8 cellular contexts compared by ENCODE assay signal in the genomic region with DNA sequence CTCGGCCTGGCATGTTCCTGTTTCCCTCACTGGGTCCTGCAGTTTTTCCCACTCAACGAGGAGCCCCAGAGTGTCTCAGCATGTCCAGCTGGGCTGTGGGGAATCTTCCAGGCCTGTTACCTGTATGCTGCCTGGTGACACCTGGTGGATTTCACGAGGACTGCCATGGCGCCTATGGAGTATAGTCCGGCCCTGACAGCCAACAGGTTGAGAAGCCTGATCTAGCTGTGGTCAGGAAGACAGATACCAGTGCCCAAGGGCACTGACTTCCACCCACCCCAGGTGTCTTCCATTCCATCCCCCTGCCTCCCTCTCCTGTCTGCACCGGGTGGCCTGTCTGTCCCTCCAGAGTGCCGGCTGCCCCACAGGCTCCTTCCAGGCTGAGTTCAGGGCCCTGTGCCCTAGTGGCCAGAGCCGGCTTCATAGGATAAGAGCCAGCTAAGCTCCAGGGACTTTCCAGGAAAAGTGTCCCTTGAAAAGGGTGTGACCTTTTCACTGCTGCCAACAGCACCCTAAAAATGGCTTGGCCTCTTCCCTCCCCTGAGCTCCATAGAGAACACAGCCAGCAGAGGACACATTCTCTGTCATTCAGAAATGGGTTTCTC.
DNase-seq lines count a peak whose midpoint lies in the region; TF ChIP-seq lines count a peak whose summit lies in the region.
"Not testable (repeated sequence)": the region's sequence is repeated elsewhere in the genome, so short reads cannot be mapped to it uniquely, and the experiment has no call there.

No MANE protein-coding gene starts in this region.

- not testable (repeated sequence) for H3K27ac Mint-ChIP-seq in activated CD4-positive, alpha-beta T cell treated with anti-CD3 and anti-CD28 coated beads, Interleukin-2, amount 10 ng/mL, durations not matched to agents 24 days and 14 days; chondrocyte (ENCODE audit: unreplicated experiment)

- not testable (repeated sequence) for H3K36me3 ChIP-seq in OCI-LY7 (ENCODE audit: insufficient read depth, low read length); right atrium auricular region; mesendoderm (ENCODE audit: control insufficient read depth, insufficient read depth, low read length); vagina

- intact Hi-C loops in OCI-LY7 (cut with micrococcal nuclease; ENCODE audit: unreplicated experiment); activated CD4-positive, alpha-beta T cell treated with anti-CD3 and anti-CD28 coated beads, Interleukin-2, amount 10 ng/mL, durations not matched to agents 24 days and 14 days (cut with micrococcal nuclease); vagina (cut with DNase I): not testable (repeated sequence)

- not testable (repeated sequence) for H3K27me3 Mint-ChIP-seq in activated CD4-positive, alpha-beta T cell treated with anti-CD3 and anti-CD28 coated beads, Interleukin-2, amount 10 ng/mL, durations not matched to agents 24 days and 14 days; chondrocyte (ENCODE audit: low read depth)

- not testable (repeated sequence) for H2BK15ac ChIP-seq in mesendoderm (replicated peaks; ENCODE audit: low read depth)

- not testable (repeated sequence) for H4K20me1 ChIP-seq in OCI-LY7 (ENCODE audit: insufficient read depth, low read length)

- TF ChIP-seq CTCF in GM12864 (IDR thresholded peaks at IDR 0.05; ENCODE audit: low read depth, low read length, missing control alignments): peak; percentile 23
- peak; percentile 32; the same call in 1 of the 2 replicates for TF ChIP-seq CTCF in OCI-LY7 (conservative IDR thresholded peaks at IDR 0.05; ENCODE audit: low read length)
- TF ChIP-seq CTCF in chondrocyte (IDR thresholded peaks at IDR 0.05): peak; percentile 7
- not testable (repeated sequence) for TF ChIP-seq CTCF in right atrium auricular region (IDR thresholded peaks at IDR 0.05); vagina (IDR thresholded peaks at IDR 0.05)

- DNase-seq in GM12864 (ENCODE audit: low read depth); chondrocyte (ENCODE audit: low spot score): not testable (repeated sequence)
- DNase-seq in M059J (ENCODE audit: low read depth): peak; percentile 7
- peak; percentile 46 for DNase-seq in OCI-LY7 (ENCODE audit: low spot score)
- DNase-seq in activated CD4-positive, alpha-beta T cell treated with anti-CD3 and anti-CD28 coated beads, Interleukin-2, amount 10 ng/mL, durations not matched to agents 24 days and 14 days: peak; percentile 58
- DNase-seq in right atrium auricular region (ENCODE audit: low spot score): peak; percentile 46
- peak; percentile 75 for DNase-seq in mesendoderm
- peak; percentile 22 to 37 for DNase-seq in vagina (ENCODE audit: extremely low spot score in 2 of 2)

- not testable (repeated sequence) for TF ChIP-seq POLR2A in vagina (IDR thresholded peaks at IDR 0.05)

- H3K9me3 Mint-ChIP-seq in activated CD4-positive, alpha-beta T cell treated with anti-CD3 and anti-CD28 coated beads, Interleukin-2, amount 10 ng/mL, durations not matched to agents 24 days and 14 days; chondrocyte (ENCODE audit: low read depth): not testable (repeated sequence)

- CTCF ChIA-PET in OCI-LY7 (lab: Charles Lee; ENCODE audit: unreplicated experiment): not testable (repeated sequence)

- not testable (repeated sequence) for H3K4me2 ChIP-seq in OCI-LY7 (ENCODE audit: low read length); mesendoderm (ENCODE audit: low read length)

- H3K79me2 ChIP-seq in OCI-LY7 (ENCODE audit: insufficient read depth, low read depth, low read length); mesendoderm (ENCODE audit: control insufficient read depth, insufficient read depth, low read length): not testable (repeated sequence)

- H2BK120ac ChIP-seq in mesendoderm (ENCODE audit: low read depth, low read length): not testable (repeated sequence)

- not testable (repeated sequence) for H3K9ac ChIP-seq in mesendoderm (ENCODE audit: low read length)

- not testable (repeated sequence) for H3K27ac ChIP-seq in OCI-LY7 (ENCODE audit: low read depth, low read length, poor library complexity, severe bottlenecking); right atrium auricular region; mesendoderm (ENCODE audit: low read depth, low read length); vagina

- H3K4ac ChIP-seq in mesendoderm (ENCODE audit: low read depth, low read length): not testable (repeated sequence)

- H3K9me2 ChIP-seq in OCI-LY7 (ENCODE audit: insufficient read depth, low read length): not testable (repeated sequence)

- H3K27me3 ChIP-seq in right atrium auricular region; mesendoderm (ENCODE audit: insufficient read depth, low read length, poor library complexity); vagina: not testable (repeated sequence)

- POLR2A ChIA-PET in OCI-LY7 (lab: Charles Lee): interaction anchor here (0.6 kb wide), 1 partner anchor 42 kb away, joined by 3 read pairs; no protein-coding TSS in a partner anchor

- not testable (repeated sequence) for H3K4me1 ChIP-seq in OCI-LY7 (ENCODE audit: insufficient read depth, low read length, poor library complexity, severe bottlenecking); mesendoderm (ENCODE audit: control insufficient read depth, low read depth, low read length); vagina
- H3K4me1 ChIP-seq in right atrium auricular region: peaks cover 0 to 10% of the 10 kb centered on the region in 2 donors

- H3K79me1 ChIP-seq in mesendoderm (ENCODE audit: low read length): not testable (repeated sequence)

- H3K18ac ChIP-seq in mesendoderm (ENCODE audit: low read length): not testable (repeated sequence)

- H3K36me3 Mint-ChIP-seq in activated CD4-positive, alpha-beta T cell treated with anti-CD3 and anti-CD28 coated beads, Interleukin-2, amount 10 ng/mL, durations not matched to agents 24 days and 14 days (ENCODE audit: low read depth); chondrocyte (ENCODE audit: low read depth): not testable (repeated sequence)

- H3K4me3 Mint-ChIP-seq in activated CD4-positive, alpha-beta T cell treated with anti-CD3 and anti-CD28 coated beads, Interleukin-2, amount 10 ng/mL, durations not matched to agents 24 days and 14 days; chondrocyte (ENCODE audit: unreplicated experiment): not testable (repeated sequence)

- H3K56ac ChIP-seq in mesendoderm (ENCODE audit: low read length): not testable (repeated sequence)

- H2AFZ ChIP-seq in OCI-LY7 (ENCODE audit: low read length): not testable (repeated sequence)

- WGBS in mesendoderm (ENCODE audit: extremely low coverage, insufficient coverage, low lambda C conversion rate): no CpG with 5 or more reads among the region's 8 CpGs

- not testable (repeated sequence) for H3K23ac ChIP-seq in mesendoderm (ENCODE audit: low read length)

- not testable (repeated sequence) for H4K5ac ChIP-seq in mesendoderm (ENCODE audit: low read length)

- not testable (repeated sequence) for H2BK5ac ChIP-seq in mesendoderm (ENCODE audit: low read length)

- H4K8ac ChIP-seq in mesendoderm (ENCODE audit: low read depth, low read length): not testable (repeated sequence)

- H3K9me3 ChIP-seq in OCI-LY7 (ENCODE audit: low read length); right atrium auricular region; vagina: not testable (repeated sequence)

- not testable (repeated sequence) for H3K4me3 ChIP-seq in GM12864 (ENCODE audit: low read depth, low read length); OCI-LY7 (ENCODE audit: low read depth, low read length, poor library complexity, severe bottlenecking); right atrium auricular region; mesendoderm (ENCODE audit: low read length); vagina

- not testable (repeated sequence) for H3K4me1 Mint-ChIP-seq in activated CD4-positive, alpha-beta T cell treated with anti-CD3 and anti-CD28 coated beads, Interleukin-2, amount 10 ng/mL, durations not matched to agents 24 days and 14 days; chondrocyte (ENCODE audit: low read depth)

- not testable (repeated sequence) for BruUV-seq in OCI-LY7 (replicated peaks; lab: Mats Ljungman, UMichigan)

- H2AK5ac ChIP-seq in mesendoderm (ENCODE audit: low read length): not testable (repeated sequence)
